Comparison of ENCODE assay signal across 8 cellular contexts in the genomic region with DNA sequence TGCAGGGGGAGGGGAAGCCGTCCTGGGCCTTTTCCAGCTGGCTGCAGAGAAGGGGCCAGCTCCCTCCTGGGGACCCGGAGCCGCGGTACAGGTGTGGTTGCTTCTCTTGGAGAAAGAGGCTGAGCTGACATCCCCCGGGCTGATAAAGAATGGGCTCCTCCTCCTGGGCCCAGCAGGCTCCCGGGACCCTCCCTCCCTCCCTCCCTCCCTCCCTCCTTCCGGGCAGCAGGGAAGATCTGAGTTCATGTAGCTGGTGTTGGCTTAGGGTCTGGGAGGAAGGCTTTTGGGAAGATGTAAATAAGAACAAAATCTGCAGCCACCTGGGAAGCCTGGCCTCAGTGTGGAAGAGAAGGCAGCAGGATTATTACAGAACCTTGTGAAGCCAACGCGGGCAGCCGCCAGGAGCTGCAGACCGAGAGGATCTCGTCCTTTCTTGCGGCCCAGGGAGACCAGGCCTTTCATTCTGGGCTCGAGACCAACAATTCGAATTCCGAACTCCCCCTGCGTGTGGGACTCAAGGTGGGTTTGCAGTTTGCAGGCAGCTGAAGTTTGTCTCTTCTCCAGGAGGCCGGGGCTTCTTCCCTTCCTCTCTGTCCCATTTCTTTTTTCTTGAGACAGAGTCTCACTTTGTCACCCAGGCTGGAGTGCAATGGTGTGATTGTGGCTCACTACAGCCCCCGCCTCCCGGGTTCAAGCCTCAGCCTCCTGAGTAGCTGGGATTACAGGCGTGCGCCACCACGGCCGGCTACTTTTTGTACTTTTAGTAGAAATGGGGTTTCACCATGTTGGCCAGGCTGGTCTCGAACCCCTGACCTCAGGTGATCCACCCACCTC. TPM values are rescaled to one million over a fixed set of nuclear protein-coding genes. Genes with fewer than 3 reads are reported as not detected.
DNase-seq lines count a peak whose midpoint lies in the region; ATAC-seq and TF ChIP-seq lines count a peak whose summit lies in the region.

PLCXD1 (plus strand) TSS at position 216 of the 834 bp plus-strand sequence. CDS start 2,807 bp downstream, outside the sequence.

- no peak for TF ChIP-seq CTCF in retinal pigment epithelial cell (conservative IDR thresholded peaks at IDR 0.05; ENCODE audit: low read depth, low read length)

- WGBS in GM23248 (ENCODE audit: low coverage in 1 of 2, low lambda C conversion rate in 2 of 2, missing lambda C conversion rate in 2 of 2), 2 experiments = 54 to 67% methylated on average over 19 to 25 of the region's 25 CpGs

- peak within 1 kb of the TSS; percentile 60 for H2AFZ ChIP-seq in GM23248

- no peaks in the 10 kb centered on the region for H3K79me2 ChIP-seq in GM23248 (ENCODE audit: insufficient read depth)

- no peak within 1 kb of the TSS for H3K9ac ChIP-seq in GM23248

- H3K9me3 ChIP-seq in GM23248 (ENCODE audit: low read depth) = no peaks in the 10 kb centered on the region

- H4K20me1 ChIP-seq in GM23248 (ENCODE audit: insufficient read depth) = no peaks in the 10 kb centered on the region

- in situ Hi-C loops in GM23248 (cut with MboI) = no loop called here

- 0 out of 2 replicates have a peak, but pooled peaks cover 7% of the 10 kb centered on the region for H3F3A ChIP-seq in GM23248 (ENCODE audit: insufficient read depth)

- H3K4me3 ChIP-seq in GM23248 (0 out of 2 replicates have a peak within 1 kb of the TSS, but pooled peaks have one; percentile 22), retinal pigment epithelial cell (ENCODE audit: low read length) (peak within 1 kb of the TSS; percentile 40)

- no peak within 1 kb of the TSS for H3K27ac ChIP-seq in GM23248

- intact Hi-C loops in left ventricle myocardium superior (cut with micrococcal nuclease) = no loop called here

- no peak within 1 kb of the TSS for H3K4me2 ChIP-seq in GM23248 (ENCODE audit: unreplicated experiment)

- H3K36me3 ChIP-seq in GM23248 (ENCODE audit: low read depth) = no peaks in the 10 kb centered on the region

- peak; percentile 14 for ATAC-seq in left ventricle myocardium superior
- ATAC-seq in GM21390 (IDR thresholded peaks at IDR 0.05; ENCODE audit: unreplicated experiment) = no peak
- no peak for ATAC-seq in HG03175 (IDR thresholded peaks at IDR 0.05; ENCODE audit: unreplicated experiment)

- peak; percentile 45 for DNase-seq in A172 (ENCODE audit: low spot score)
- DNase-seq in GM23248 = peak; percentile 28
- DNase-seq in activated naive CD4-positive, alpha-beta T cell treated with anti-CD3 and anti-CD28 coated beads, Interleukin-2, amount 50 U/mL, for 16 hours = peak; percentile 2
- DNase-seq in left ventricle myocardium superior = peak; percentile 43
- no peak for DNase-seq in retinal pigment epithelial cell (ENCODE audit: low read depth)
- no peak for DNase-seq in SKM-1 treated with dmso at 0.1 percent for 144 hours (lab: John Stamatoyannopoulos, UW; ENCODE audit: unreplicated experiment)

- no peaks in the 10 kb centered on the region for H3K4me1 ChIP-seq in GM23248 (ENCODE audit: insufficient read depth)

- no peaks in the 10 kb centered on the region for H3K9me2 ChIP-seq in GM23248 (ENCODE audit: insufficient read depth)

- no peaks in the 10 kb centered on the region for H3K27me3 ChIP-seq in GM23248 (replicated peaks; ENCODE audit: insufficient read depth)

RNA-seq across cellular contexts. Expression of gene PLCXD1, which starts in this region (rescaled TPM):
- 20.3 and 22.4 TPM in 2 replicates for total RNA-seq in A172 (2014; rRNA removed; shearing (Covaris generic))
- 2.1 and 4.3 TPM in 2 replicates for total RNA-seq in GM23248 (2014; rRNA removed; shearing (Covaris generic))
- polyA plus RNA-seq in GM23248 (2016; fragmentation: Nextera tagmentation; extraction: Ambion mirVana) = 3.3 and 3.4 TPM in 2 replicates
- total RNA-seq in left ventricle myocardium superior = 6.8 TPM

Comparison
In these comparisons a context has a peak if more than half of its experiments do, and no peak if none do; other contexts are left out.
1. DNase-seq: peak in A172 (single experiment), GM23248 (single experiment), activated naive CD4-positive, alpha-beta T cell treated with anti-CD3 and anti-CD28 coated beads, Interleukin-2, amount 50 U/mL, for 16 hours (single experiment) and left ventricle myocardium superior (single experiment); none in retinal pigment epithelial cell (single experiment) and SKM-1 treated with dmso at 0.1 percent for 144 hours (single experiment).